In genomic region chr2:174765576-174765975, GRCh38 we compare ENCODE assay signal across 24 cellular contexts. TPM values are rescaled to one million over a fixed set of nuclear protein-coding genes. Genes with fewer than 3 reads are reported as not detected.
"Had no signal": no experiment of that assay in that cellular context is flagged by ENCODE, and none has a peak within 500 bp of the region (broad histone marks: within the 10 kb centered on the region; RNA-seq: fewer than 3 reads in every experiment).

No MANE protein-coding gene starts in this region.

- H3K9me3 ChIP-seq: prostate gland, right atrium auricular region, tibial artery had no signal

- H3K36me3 ChIP-seq: prostate gland, right atrium auricular region, tibial artery had no signal

- ATAC-seq: activated CD4-positive, CD25-positive, alpha-beta regulatory T cell treated with anti-CD3 and anti-CD28 coated beads, Interleukin-2, amount 50 U/mL, for 24 hours; activated T-cell treated with anti-CD3 and anti-CD28 coated beads, Interleukin-2, amount 50 U/mL, for 72 hours; stimulated activated naive CD8-positive, alpha-beta T cell treated with anti-CD3 and anti-CD28 coated beads, Interleukin-15, amount 100 ng/mL, for 72 hours had no signal

- H3K27ac ChIP-seq: prostate gland, right atrium auricular region, VCaP had no signal

- H3K27me3 ChIP-seq: right atrium auricular region, tibial artery had no signal

- DNase-seq: activated CD4-positive, alpha-beta memory T cell treated with anti-CD3 and anti-CD28 coated beads, Interleukin-2, amount 10 ng/mL, durations not matched to agents 7 days and 5 days; activated CD4-positive, alpha-beta T cell treated with anti-CD3 and anti-CD28 coated beads, Interleukin-2, amount 10 ng/mL, durations not matched to agents 24 days and 14 days; activated effector memory CD4-positive, alpha-beta T cell treated with Interleukin-2 at 50 U/mL for 16 hours; activated naive CD4-positive, alpha-beta T cell treated with anti-CD3 and anti-CD28 coated beads for 36 hours; activated naive CD8-positive, alpha-beta T cell treated with anti-CD3 and anti-CD28 coated beads, Interleukin-2, amount 10 ng/mL, durations not matched to agents 7 days and 5 days; activated T-cell treated with anti-CD3 and anti-CD28 coated beads, Interleukin-2, amount 50 U/mL, for 72 hours; amniotic stem cell; effector CD4-positive, alpha-beta T cell; hypothalamus; naive B cell; stimulated activated CD4-positive, alpha-beta T cell treated with anti-CD3 and anti-CD28 coated beads, Interleukin-1b, Interleukin-23, amount 100 ng/mL, for 48 hours; stimulated activated naive CD8-positive, alpha-beta T cell treated with anti-CD3 and anti-CD28 coated beads, Interleukin-15, amount 100 ng/mL, for 72 hours; T-helper 2 cell; tibial artery had no signal

- H3K4me3 ChIP-seq: prostate gland, right atrium auricular region, tibial artery had no signal

- H3K4me1 ChIP-seq: prostate gland, right atrium auricular region had no signal

RNA-seq across cellular contexts. Expression of gene CHRNA1, which starts 1.3 kb away (rescaled TPM):
- total RNA-seq: activated CD4-positive, alpha-beta memory T cell treated with anti-CD3 and anti-CD28 coated beads, Interleukin-2, amount 10 ng/mL, durations not matched to agents 7 days and 5 days; activated CD4-positive, alpha-beta T cell treated with anti-CD3 and anti-CD28 coated beads, Interleukin-2, amount 10 ng/mL, durations not matched to agents 24 days and 14 days; activated naive CD4-positive, alpha-beta T cell treated with anti-CD3 and anti-CD28 coated beads for 36 hours; activated naive CD8-positive, alpha-beta T cell treated with anti-CD3 and anti-CD28 coated beads, Interleukin-2, amount 10 ng/mL, durations not matched to agents 7 days and 5 days; activated T-cell treated with anti-CD3 and anti-CD28 coated beads, Interleukin-2, amount 50 U/mL, for 72 hours; cerebellum; epithelial cell of proximal tubule; frontal cortex; liver; neural crest cell; osteoblast had no signal
- polyA plus RNA-seq: liver had no signal
